In genomic region chr5:79608086-79608485, GRCh38 we compare ENCODE assay signal across 8 cellular contexts. TPM values are rescaled to one million over a fixed set of nuclear protein-coding genes. Genes with fewer than 3 reads are reported as not detected.
A peak's percentile ranks its signal among the peaks of the same experiment; 100 is the strongest.
DNase-seq lines count a peak whose midpoint lies in the region; ATAC-seq, FAIRE-seq and TF ChIP-seq lines count a peak whose summit lies in the region.
"Not testable (repeated sequence)": the region's sequence is repeated elsewhere in the genome, so short reads cannot be mapped to it uniquely, and the experiment has no call there.

No MANE protein-coding gene starts in this region.

- H3K9me3 Mint-ChIP-seq in activated T-helper 17 cell treated with anti-CD3 and anti-CD28 coated beads, Interleukin-2, amount 50 U/mL, for 72 hours: not testable (repeated sequence)

- H3K4ac ChIP-seq in IMR-90 (ENCODE audit: low read depth, low read length): not testable (repeated sequence)

- dilution Hi-C loops in IMR-90 (cut with HindIII; ENCODE audit: low sequenced_read_pairs, unreplicated experiment); mammary epithelial cell (cut with HindIII; ENCODE audit: low sequenced_read_pairs): not testable (repeated sequence)

- H2BK20ac ChIP-seq in IMR-90 (ENCODE audit: low read depth, low read length): not testable (repeated sequence)

- not testable (repeated sequence) for H3K9me1 ChIP-seq in IMR-90 (ENCODE audit: insufficient read depth, low read length)

- H3K36me3 ChIP-seq in IMR-90 (ENCODE audit: control insufficient read depth, insufficient read depth, low read length); mammary epithelial cell (ENCODE audit: insufficient read depth, low read length): not testable (repeated sequence)

- TF ChIP-seq POLR2A in A549 (IDR thresholded peaks at IDR 0.05; ENCODE audit: low read length); IMR-90 (IDR thresholded peaks at IDR 0.05; ENCODE audit: low read depth, low read length): not testable (repeated sequence)

- not testable (repeated sequence) for H2AFZ ChIP-seq in IMR-90 (replicated peaks; ENCODE audit: low read length, poor library complexity); mammary epithelial cell (ENCODE audit: low read depth, low read length)

- not testable (repeated sequence) for H3K27me3 Mint-ChIP-seq in activated T-helper 17 cell treated with anti-CD3 and anti-CD28 coated beads, Interleukin-2, amount 50 U/mL, for 72 hours

- not testable (repeated sequence) for BruUV-seq in IMR-90 (replicated peaks; lab: Mats Ljungman, UMichigan); mammary epithelial cell (replicated peaks; lab: Mats Ljungman, UMichigan)

- H4K20me1 ChIP-seq in IMR-90 (ENCODE audit: insufficient read depth, low read length); mammary epithelial cell (ENCODE audit: insufficient read depth, low read length): not testable (repeated sequence)

- H3K56ac ChIP-seq in IMR-90 (ENCODE audit: extremely low read depth, insufficient read depth, low read length): not testable (repeated sequence)

- CTCF ChIA-PET in A549 (lab: Yijun Ruan, JAX); IMR-90 (lab: Yijun Ruan, JAX); mammary epithelial cell (lab: Charles Lee; ENCODE audit: low non-redundant PET): not testable (repeated sequence)

- not testable (repeated sequence) for H3K79me2 ChIP-seq in mammary epithelial cell (ENCODE audit: insufficient read depth, low read length)

- H3K9ac ChIP-seq in IMR-90 (ENCODE audit: low read depth, low read length); mammary epithelial cell (ENCODE audit: insufficient read depth, low read length): not testable (repeated sequence)

- H2AK5ac ChIP-seq in IMR-90 (ENCODE audit: low read depth, low read length): not testable (repeated sequence)

- not testable (repeated sequence) for H3K27ac ChIP-seq in A549; IMR-90 (ENCODE audit: insufficient read depth, low read length); mammary epithelial cell (ENCODE audit: insufficient read depth, low read depth, low read length)

- in situ Hi-C loops in IMR-90 (cut with MboI; ENCODE audit: low sequenced_read_pairs); mammary epithelial cell (cut with MboI; ENCODE audit: low sequenced_read_pairs in 2 of 2): not testable (repeated sequence)

- TF ChIP-seq CTCF in A549 (IDR thresholded peaks at IDR 0.05); IMR-90 (conservative IDR thresholded peaks at IDR 0.05; ENCODE audit: low read depth, low read length); mammary epithelial cell (conservative IDR thresholded peaks at IDR 0.05 in 1 of 2, IDR thresholded peaks at IDR 0.05 in 1 of 2; ENCODE audit: extremely low read depth in 1 of 2, insufficient read depth in 1 of 2, low read depth in 1 of 2, low read length in 2 of 2): not testable (repeated sequence)

- not testable (repeated sequence) for H3K79me1 ChIP-seq in IMR-90 (ENCODE audit: low read depth in 1 of 2, low read length in 2 of 2)

- not testable (repeated sequence) for H3K4me1 Mint-ChIP-seq in activated T-helper 17 cell treated with anti-CD3 and anti-CD28 coated beads, Interleukin-2, amount 50 U/mL, for 72 hours

- H3K9me3 ChIP-seq in A549; IMR-90 (ENCODE audit: control insufficient read depth, insufficient read depth, low read length); mammary epithelial cell (replicated peaks; ENCODE audit: insufficient read depth, low read length): not testable (repeated sequence)

- H3K4me2 ChIP-seq in A549; IMR-90 (ENCODE audit: low read depth, low read length); mammary epithelial cell (ENCODE audit: insufficient read depth, low read depth, low read length): not testable (repeated sequence)

- H3K4me1 ChIP-seq in A549; IMR-90 (ENCODE audit: control insufficient read depth, insufficient read depth, low read length); mammary epithelial cell (ENCODE audit: insufficient read depth, low read length): not testable (repeated sequence)

- H2BK5ac ChIP-seq in IMR-90 (ENCODE audit: low read depth, low read length, poor library complexity, severe bottlenecking): not testable (repeated sequence)

- H3K27me3 ChIP-seq in IMR-90 (ENCODE audit: control insufficient read depth, insufficient read depth, low read length); mammary epithelial cell (ENCODE audit: insufficient read depth, low read length): not testable (repeated sequence)

- H4K8ac ChIP-seq in IMR-90 (ENCODE audit: low read depth in 2 of 2, low read length in 2 of 2): not testable (repeated sequence)

- ATAC-seq in A549; IMR-90 (ENCODE audit: low read depth); activated T-helper 17 cell treated with anti-CD3 and anti-CD28 coated beads, Interleukin-2, amount 50 U/mL, for 72 hours (replicated peaks): not testable (repeated sequence)

- WGBS in A549 (ENCODE audit: missing lambda C conversion rate): 31% methylated on average over 1 of the region's 1 CpG
- WGBS in IMR-90 (ENCODE audit: extremely low coverage in 2 of 2, insufficient read length in 1 of 2), 2 experiments: no CpG with 5 or more reads among the region's 1 CpG
- 0% methylated on average over 1 of the region's 1 CpG for whole genome bisulfite sequencing in mammary epithelial cell (ENCODE audit: low coverage, missing lambda C conversion rate)

- POLR2A ChIA-PET in A549 (lab: Yijun Ruan, JAX); IMR-90 (lab: Charles Lee; ENCODE audit: unreplicated experiment): not testable (repeated sequence)

- not testable (repeated sequence) for H2BK15ac ChIP-seq in IMR-90 (ENCODE audit: low read depth, low read length)

- DNase-seq in A549 (ENCODE audit: low read depth in 1 of 2, low spot score in 1 of 2): peak in 1 of 2 experiments; percentile 31
- peak; percentile 28 for DNase-seq in EL
- DNase-seq in IMR-90: peak; percentile 54
- peak; percentile 35 for DNase-seq in mammary epithelial cell
- peak; percentile 24 for DNase-seq in fibroblast of gingiva (ENCODE audit: low read depth)
- peak; percentile 50 for DNase-seq in iris pigment epithelial cell (ENCODE audit: low read depth)
- peak; percentile 62 for DNase-seq in renal cortical epithelial cell (ENCODE audit: low read depth)

- not testable (repeated sequence) for H4K5ac ChIP-seq in IMR-90 (ENCODE audit: low read depth, low read length)

- TF ChIP-seq RAD21 in A549 (conservative IDR thresholded peaks at IDR 0.05 in 1 of 2, IDR thresholded peaks at IDR 0.05 in 1 of 2); IMR-90 (IDR thresholded peaks at IDR 0.05; ENCODE audit: low read length): not testable (repeated sequence)

- H2BK120ac ChIP-seq in IMR-90 (ENCODE audit: low read depth, low read length): not testable (repeated sequence)

- intact Hi-C loops in IMR-90 (cut with micrococcal nuclease); mammary epithelial cell (cut with micrococcal nuclease): not testable (repeated sequence)

- H3K23ac ChIP-seq in IMR-90 (ENCODE audit: low read depth, low read length): not testable (repeated sequence)

- TF ChIP-seq EP300 in A549 (IDR thresholded peaks at IDR 0.05): not testable (repeated sequence)

- not testable (repeated sequence) for H3K14ac ChIP-seq in IMR-90 (replicated peaks; ENCODE audit: low read depth, low read length)

- H3K27ac Mint-ChIP-seq in activated T-helper 17 cell treated with anti-CD3 and anti-CD28 coated beads, Interleukin-2, amount 50 U/mL, for 72 hours: peak overlapping the region; percentile 46

- H4K91ac ChIP-seq in IMR-90 (ENCODE audit: insufficient read depth, low read depth, low read length): not testable (repeated sequence)

- H2AK9ac ChIP-seq in IMR-90 (replicated peaks; ENCODE audit: low read depth, low read length, poor library complexity): not testable (repeated sequence)

- peak; percentile 65 for FAIRE-seq in A549 (lab: Jason Lieb, UNC)

- H3K4me3 Mint-ChIP-seq in activated T-helper 17 cell treated with anti-CD3 and anti-CD28 coated beads, Interleukin-2, amount 50 U/mL, for 72 hours: not testable (repeated sequence)

- not testable (repeated sequence) for H3K4me3 ChIP-seq in A549; IMR-90 (ENCODE audit: insufficient read depth, low read depth, low read length); mammary epithelial cell (replicated peaks in 1 of 3; ENCODE audit: insufficient read depth in 1 of 3, low read depth in 2 of 3, low read length in 3 of 3)

- not testable (repeated sequence) for H3K18ac ChIP-seq in IMR-90 (ENCODE audit: low read depth, low read length)

- H3K36me3 Mint-ChIP-seq in activated T-helper 17 cell treated with anti-CD3 and anti-CD28 coated beads, Interleukin-2, amount 50 U/mL, for 72 hours (ENCODE audit: low read depth): not testable (repeated sequence)

RNA-seq across cellular contexts. Expression of gene TENT2, which starts 4.2 kb away (rescaled TPM):
- 55.3 and 61.6 TPM in 2 replicates for polyA plus RNA-seq in A549 (2011; rRNA removed)
- 10.5 and 13.9 TPM in 2 replicates for polyA plus RNA-seq in A549 (2012; cell fraction: cytosol; rRNA removed)
- 15.6 and 17.3 TPM in 2 replicates for polyA plus RNA-seq in A549 (2012; cell fraction: nucleus; rRNA removed)
- 20.8 to 23.0 TPM (median 22.6 TPM) in 3 replicates for polyA plus RNA-seq in A549 (2017; fragmentation: RNase III; extraction: RNeasy Plus Mini Kit Qiagen cat#74134 plus additional on column Dnase treatment)
- polyA minus RNA-seq in A549 (2011; rRNA and poly(A)+ RNA removed): 32.1 and 34.0 TPM in 2 replicates
- total RNA-seq in IMR-90 (2012; rRNA removed): 36.4 and 41.4 TPM in 2 replicates
- 17.1 and 20.0 TPM in 2 replicates for polyA plus RNA-seq in IMR-90 (2012; rRNA removed)
- polyA plus RNA-seq in IMR-90 (2012; cell fraction: cytosol; rRNA removed): 5.8 and 6.7 TPM in 2 replicates
- 9.6 and 61.5 TPM in 2 replicates for polyA plus RNA-seq in IMR-90 (2012; cell fraction: nucleus; rRNA removed; ENCODE audit: low replicate concordance)
- 10 to 100 TPM; 80.3 to 92.3 TPM for total RNA-seq in activated T-helper 17 cell treated with anti-CD3 and anti-CD28 coated beads, Interleukin-2, amount 50 U/mL, for 72 hours
- total RNA-seq in mammary epithelial cell: 10 to 100 TPM; 45.8 to 62.6 TPM
- polyA plus RNA-seq in mammary epithelial cell: 21.9 TPM
- 34.9 TPM for polyA minus RNA-seq in mammary epithelial cell
- total RNA-seq in renal cortical epithelial cell: 42.2 and 55.1 TPM in 2 replicates
